15 cellular contexts compared by ENCODE assay signal in the genomic region with DNA sequence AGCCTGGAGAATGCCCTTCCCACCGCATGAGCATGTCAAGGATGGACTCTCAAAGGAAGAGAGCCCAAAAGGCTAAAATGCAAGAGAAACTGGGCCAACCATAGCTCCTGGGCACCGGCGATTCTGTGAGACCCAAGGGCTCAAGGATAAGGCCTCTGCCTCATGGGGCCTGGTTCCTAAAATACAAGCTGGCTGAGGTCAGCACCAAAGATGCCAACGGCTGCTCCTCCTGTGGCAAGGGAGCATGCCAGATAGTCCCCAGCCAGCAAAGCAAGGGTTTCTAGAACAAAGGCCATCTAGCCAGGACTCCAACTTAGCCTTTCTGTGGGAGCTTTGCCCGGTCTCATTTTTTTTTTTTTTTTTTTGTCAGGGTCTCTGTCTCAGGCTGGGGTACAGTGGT. TPM values are rescaled to one million over a fixed set of nuclear protein-coding genes. Genes with fewer than 3 reads are reported as not detected.
"Had no signal": no experiment of that assay in that cellular context is flagged by ENCODE, and none has a peak within 500 bp of the region (broad histone marks: within the 10 kb centered on the region; RNA-seq: fewer than 3 reads in every experiment).

No MANE protein-coding gene starts in this region.

- H3K27ac Mint-ChIP-seq: activated naive CD8-positive, alpha-beta T cell treated with anti-CD3 and anti-CD28 coated beads for 36 hours; activated T-helper 1 cell treated with anti-CD3 and anti-CD28 coated beads, Interleukin-12 subunit alpha, Interleukin-12 subunit beta, Interleukin-2, Interleukin-4 antibody, amounts not matched to agents 30 ng/mL and 10 ng/mL and 1 ng/mL, durations not matched to agents 14 hours and 24 hours and 36 hours; natural killer cell treated with Interleukin-12 subunit alpha and Interleukin-12 subunit beta and Interleukin-15 and Interleukin-18, amount 100 ng/mL, for 72 hours; stimulated activated naive B cell treated with anti-CD40 and anti-IgM and Interleukin-4, amounts not matched to agents 10 μg/mL and 1 μg/mL and 100 μg/mL, for 72 hours; T-helper 2 cell treated with Interferon-gamma antibody and Interleukin-4, amounts not matched to agents 5 μg/mL and 100 μg/mL, for 36 hours had no signal

- H3K4me1 ChIP-seq: prostate gland, transverse colon, vagina had no signal

- H3K27me3 ChIP-seq: transverse colon, vagina had no signal

- H3K4me1 Mint-ChIP-seq: activated naive CD8-positive, alpha-beta T cell treated with anti-CD3 and anti-CD28 coated beads for 36 hours; stimulated activated naive B cell treated with anti-CD40 and anti-IgM and Interleukin-4, amounts not matched to agents 10 μg/mL and 1 μg/mL and 100 μg/mL, for 72 hours had no signal

- H3K9me3 ChIP-seq: prostate gland, transverse colon, vagina had no signal

- H3K36me3 Mint-ChIP-seq: activated naive CD8-positive, alpha-beta T cell treated with anti-CD3 and anti-CD28 coated beads for 36 hours; natural killer cell treated with Interleukin-12 subunit alpha and Interleukin-12 subunit beta and Interleukin-15 and Interleukin-18, amount 100 ng/mL, for 72 hours; stimulated activated naive B cell treated with anti-CD40 and anti-IgM and Interleukin-4, amounts not matched to agents 10 μg/mL and 1 μg/mL and 100 μg/mL, for 72 hours had no signal

- H3K36me3 ChIP-seq: prostate gland, transverse colon had no signal

- DNase-seq: activated naive CD8-positive, alpha-beta T cell treated with anti-CD3 and anti-CD28 coated beads for 36 hours; amygdala; hippocampal formation; occipital lobe; stimulated activated naive B cell treated with anti-CD40 and anti-IgM and Interleukin-4, amounts not matched to agents 10 μg/mL and 1 μg/mL and 100 μg/mL, for 72 hours; SW 1271; transverse colon had no signal

- ATAC-seq: esophagus mucosa; natural killer cell treated with Interleukin-12 subunit alpha and Interleukin-12 subunit beta and Interleukin-15 and Interleukin-18, amount 100 ng/mL, for 72 hours; sciatic nerve; stimulated activated naive B cell treated with anti-CD40 and anti-IgM and Interleukin-4, amounts not matched to agents 10 μg/mL and 1 μg/mL and 100 μg/mL, for 72 hours had no signal

- H3K27me3 Mint-ChIP-seq: activated naive CD8-positive, alpha-beta T cell treated with anti-CD3 and anti-CD28 coated beads for 36 hours had no signal

- H3K9me3 Mint-ChIP-seq: activated naive CD8-positive, alpha-beta T cell treated with anti-CD3 and anti-CD28 coated beads for 36 hours; activated T-helper 1 cell treated with anti-CD3 and anti-CD28 coated beads, Interleukin-12 subunit alpha, Interleukin-12 subunit beta, Interleukin-2, Interleukin-4 antibody, amounts not matched to agents 30 ng/mL and 10 ng/mL and 1 ng/mL, durations not matched to agents 14 hours and 24 hours and 36 hours; natural killer cell treated with Interleukin-12 subunit alpha and Interleukin-12 subunit beta and Interleukin-15 and Interleukin-18, amount 100 ng/mL, for 72 hours; stimulated activated naive B cell treated with anti-CD40 and anti-IgM and Interleukin-4, amounts not matched to agents 10 μg/mL and 1 μg/mL and 100 μg/mL, for 72 hours; T-helper 2 cell treated with Interferon-gamma antibody and Interleukin-4, amounts not matched to agents 5 μg/mL and 100 μg/mL, for 36 hours had no signal

- H3K27ac ChIP-seq: prostate gland, transverse colon, vagina had no signal

- H3K4me3 Mint-ChIP-seq: activated naive CD8-positive, alpha-beta T cell treated with anti-CD3 and anti-CD28 coated beads for 36 hours; activated T-helper 1 cell treated with anti-CD3 and anti-CD28 coated beads, Interleukin-12 subunit alpha, Interleukin-12 subunit beta, Interleukin-2, Interleukin-4 antibody, amounts not matched to agents 30 ng/mL and 10 ng/mL and 1 ng/mL, durations not matched to agents 14 hours and 24 hours and 36 hours; natural killer cell treated with Interleukin-12 subunit alpha and Interleukin-12 subunit beta and Interleukin-15 and Interleukin-18, amount 100 ng/mL, for 72 hours; stimulated activated naive B cell treated with anti-CD40 and anti-IgM and Interleukin-4, amounts not matched to agents 10 μg/mL and 1 μg/mL and 100 μg/mL, for 72 hours; T-helper 2 cell treated with Interferon-gamma antibody and Interleukin-4, amounts not matched to agents 5 μg/mL and 100 μg/mL, for 36 hours had no signal

- H3K4me3 ChIP-seq: prostate gland, transverse colon, vagina had no signal

RNA-seq across cellular contexts. Expression of a gene that starts 20.1 kb away (rescaled TPM):
- total RNA-seq: activated CD8-positive, alpha-beta memory T cell treated with anti-CD3 and anti-CD28 coated beads for 36 hours; activated T-helper 1 cell treated with anti-CD3 and anti-CD28 coated beads, Interleukin-12 subunit alpha, Interleukin-12 subunit beta, Interleukin-2, Interleukin-4 antibody, amounts not matched to agents 30 ng/mL and 10 ng/mL and 1 ng/mL, durations not matched to agents 14 hours and 24 hours and 36 hours; natural killer cell treated with Interleukin-12 subunit alpha and Interleukin-12 subunit beta and Interleukin-15 and Interleukin-18, amount 100 ng/mL, for 72 hours had no signal
